1 cellular context compared by ENCODE assay signal in the genomic region with DNA sequence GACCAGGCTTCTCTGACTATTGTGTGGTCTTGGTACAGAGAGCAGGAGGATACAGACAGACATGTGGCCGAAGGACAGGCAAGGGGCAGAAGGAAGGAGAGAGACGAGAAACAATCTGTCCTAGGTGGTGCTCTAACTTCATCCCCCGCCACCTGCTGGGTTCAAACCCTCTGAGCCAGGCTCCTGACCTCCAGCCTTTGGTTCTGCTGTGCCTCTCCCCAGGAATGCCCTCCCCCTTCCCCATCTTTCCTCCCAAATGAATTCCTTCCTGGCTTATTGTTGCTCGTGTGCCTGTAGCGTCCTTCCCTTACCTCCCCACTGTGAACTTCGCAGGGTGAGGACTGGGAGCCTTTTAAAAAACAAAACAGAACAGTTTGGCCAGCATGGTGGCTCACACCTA.
TF ChIP-seq lines count a peak whose summit lies in the region.

No MANE protein-coding gene starts in this region.

TF ChIP-seq in HepG2, 621 proteins besides CTCF, POLR2A, EP300 and RAD21:
- no peak for TF ChIP-seq CCDC6 (CRISPR knock-in tag; IDR thresholded peaks at IDR 0.05)
TF ChIP-seq in HepG2: peak in this region for 0.
